Comparison of ENCODE assay signal across 28 cellular contexts in genomic region chr12:65355461-65355860, GRCh38.
DNase-seq lines count a peak whose midpoint lies in the region; ATAC-seq, FAIRE-seq and TF ChIP-seq lines count a peak whose summit lies in the region.
"Had no signal": no experiment of that assay in that cellular context is flagged by ENCODE, and none has a peak within 500 bp of the region (broad histone marks: within the 10 kb centered on the region; RNA-seq: fewer than 3 reads in every experiment).

No MANE protein-coding gene starts in this region.

- H3K27ac ChIP-seq in astrocyte (ENCODE audit: low read depth, low read length) (no peak overlapping the region), hepatocyte (no peak overlapping the region)
- no peak overlapping the region for H3K27ac ChIP-seq in naive thymus-derived CD4-positive, alpha-beta T cell (ENCODE audit: low read depth, low read length)
- H3K27ac ChIP-seq: BLaER1 treated with 17β-estradiol and CSF1 and Interleukin-3, amounts not matched to agents 10 nM and 100 nM; Peyer's patch; spleen; testis had no signal

- intact Hi-C loops in naive thymus-derived CD4-positive, alpha-beta T cell (cut with micrococcal nuclease) = no loop called here

- H3K4me3 ChIP-seq in AG04449 (ENCODE audit: low read depth, low read length) (no peak overlapping the region), astrocyte (ENCODE audit: insufficient read depth, low read depth, low read length) (no peak overlapping the region), hepatocyte (no peak overlapping the region)
- H3K4me3 ChIP-seq in naive thymus-derived CD4-positive, alpha-beta T cell (ENCODE audit: low read length) = no peak overlapping the region
- H3K4me3 ChIP-seq: BLaER1 treated with 17β-estradiol and CSF1 and Interleukin-3, amounts not matched to agents 10 nM and 100 nM; Peyer's patch; spleen; testis had no signal

- WGBS in hepatocyte (ENCODE audit: low lambda C conversion rate, missing lambda C conversion rate) = 48% methylated on average over 3 of the region's 3 CpGs

- H3K9me2 ChIP-seq in hepatocyte (replicated peaks; ENCODE audit: insufficient read depth) = no peaks in the 10 kb centered on the region

- H3K4me2 ChIP-seq in astrocyte (ENCODE audit: low read length) (no peak overlapping the region), hepatocyte (no peak overlapping the region)
- H3K4me2 ChIP-seq: BLaER1 treated with 17β-estradiol and CSF1 and Interleukin-3, amounts not matched to agents 10 nM and 100 nM had no signal

- no peak overlapping the region for H3K27ac Mint-ChIP-seq in astrocyte (ENCODE audit: unreplicated experiment)
- no peak overlapping the region for H3K27ac Mint-ChIP-seq in naive thymus-derived CD4-positive, alpha-beta T cell
- H3K27ac Mint-ChIP-seq: activated T-cell treated with anti-CD3 and anti-CD28 coated beads, Interleukin-2, amount 50 U/mL, for 24 hours; dendritic cell treated with granulocyte-macrophage colony-stimulating factor and Interleukin-4, amounts not matched to agents 40 ng/mL and 50 ng/mL, for 4 days; HFFc6; natural killer cell treated with Interleukin-12 subunit alpha and Interleukin-12 subunit beta and Interleukin-15 and Interleukin-18, amount 100 ng/mL, for 72 hours; T-helper 17 cell had no signal

- H3K4me3 Mint-ChIP-seq in astrocyte (ENCODE audit: unreplicated experiment) = no peak overlapping the region
- H3K4me3 Mint-ChIP-seq in naive thymus-derived CD4-positive, alpha-beta T cell = no peak overlapping the region
- H3K4me3 Mint-ChIP-seq: activated T-cell treated with anti-CD3 and anti-CD28 coated beads, Interleukin-2, amount 50 U/mL, for 24 hours; dendritic cell treated with granulocyte-macrophage colony-stimulating factor and Interleukin-4, amounts not matched to agents 40 ng/mL and 50 ng/mL, for 4 days; HFFc6; natural killer cell treated with Interleukin-12 subunit alpha and Interleukin-12 subunit beta and Interleukin-15 and Interleukin-18, amount 100 ng/mL, for 72 hours; T-helper 17 cell had no signal

- DNase-seq in AG04449 (ENCODE audit: low read depth, low spot score) = peak; percentile 14
- DNase-seq in LHCN-M2 (ENCODE audit: low read depth) = peak; percentile 4
- peak; percentile 68 for DNase-seq in astrocyte (ENCODE audit: low read depth)
- peak; percentile 12 for DNase-seq in hepatocyte (ENCODE audit: low spot score)
- no peak for DNase-seq in C1 segment of cervical spinal cord (lab: John Stamatoyannopoulos, UW)
- DNase-seq in naive thymus-derived CD4-positive, alpha-beta T cell = no peak
- no peak for DNase-seq in iPS-NIHi7 (ENCODE audit: extremely low spot score)
- DNase-seq: ACHN; activated CD4-positive, alpha-beta T cell treated with anti-CD3 and anti-CD28 coated beads for 4 hours; activated CD8-positive, alpha-beta memory T cell treated with anti-CD3 and anti-CD28 coated beads for 24 hours; activated T-cell treated with anti-CD3 and anti-CD28 coated beads, Interleukin-2, amount 50 U/mL, for 24 hours; Calu3; HFFc6; KG1; left ventricle myocardium superior; NCI-H1694; NCI-H524 treated with DMSO at 0.1 percent for 48 hours; Peyer's patch; spleen; stimulated activated CD4-positive, alpha-beta T cell treated with anti-CD3 and anti-CD28 coated beads, Interleukin-4, amount 100 ng/mL, for 1 hour; stimulated activated naive CD4-positive, alpha-beta T cell; T-helper 17 cell; testis had no signal

- ATAC-seq in HG03469 (IDR thresholded peaks at IDR 0.05; ENCODE audit: unreplicated experiment) = no peak
- no peak for ATAC-seq in naive thymus-derived CD4-positive, alpha-beta T cell
- ATAC-seq: left ventricle myocardium superior; natural killer cell treated with Interleukin-12 subunit alpha and Interleukin-12 subunit beta and Interleukin-15 and Interleukin-18, amount 100 ng/mL, for 72 hours; T-helper 17 cell had no signal

- CTCF ChIA-PET in AG04449 (lab: Yijun Ruan, JAX) = no interaction called here
- CTCF ChIA-PET in naive thymus-derived CD4-positive, alpha-beta T cell (lab: Charles Lee) = no interaction called here

- TF ChIP-seq CTCF in AG04449 (IDR thresholded peaks at IDR 0.05; ENCODE audit: insufficient read depth, low read length, missing control alignments) (no peak), astrocyte (IDR thresholded peaks at IDR 0.05; ENCODE audit: insufficient read depth, low read depth, low read length) (no peak), hepatocyte (IDR thresholded peaks at IDR 0.05; ENCODE audit: poor library complexity) (no peak)

- peaks cover 14% of the 10 kb centered on the region for H3K4me1 Mint-ChIP-seq in astrocyte (ENCODE audit: low read depth, unreplicated experiment)
- no peaks in the 10 kb centered on the region for H3K4me1 Mint-ChIP-seq in naive thymus-derived CD4-positive, alpha-beta T cell
- H3K4me1 Mint-ChIP-seq: T-helper 17 cell had no signal

- no peaks in the 10 kb centered on the region for H3K9me3 ChIP-seq in astrocyte (ENCODE audit: insufficient read depth, low read depth, low read length)
- no peaks in the 10 kb centered on the region for H3K9me3 ChIP-seq in hepatocyte (ENCODE audit: low read depth)
- H3K9me3 ChIP-seq in naive thymus-derived CD4-positive, alpha-beta T cell (ENCODE audit: control insufficient read depth in 2 of 3, low read length in 3 of 3) = no peaks in the 10 kb centered on the region
- H3K9me3 ChIP-seq: BLaER1 treated with 17β-estradiol and CSF1 and Interleukin-3, amounts not matched to agents 10 nM and 100 nM; Peyer's patch; spleen; testis had no signal

- H3K9ac ChIP-seq in astrocyte (ENCODE audit: low read length) = no peak overlapping the region
- H3K9ac ChIP-seq: BLaER1 treated with 17β-estradiol and CSF1 and Interleukin-3, amounts not matched to agents 10 nM and 100 nM had no signal

- H3K79me2 ChIP-seq in astrocyte (ENCODE audit: insufficient read depth, low read length) (no peaks in the 10 kb centered on the region), hepatocyte (no peaks in the 10 kb centered on the region)

- H3K4me1 ChIP-seq in astrocyte (ENCODE audit: insufficient read depth, low read length) = peaks cover 7% of the 10 kb centered on the region
- no peaks in the 10 kb centered on the region for H3K4me1 ChIP-seq in hepatocyte (ENCODE audit: insufficient read depth)
- no peaks in the 10 kb centered on the region for H3K4me1 ChIP-seq in naive thymus-derived CD4-positive, alpha-beta T cell (ENCODE audit: control insufficient read depth in 2 of 2, insufficient read depth in 2 of 2, low read length in 2 of 2)
- H3K4me1 ChIP-seq: BLaER1 treated with 17β-estradiol and CSF1 and Interleukin-3, amounts not matched to agents 10 nM and 100 nM; Peyer's patch; spleen; testis had no signal

- H3K27me3 ChIP-seq in astrocyte (ENCODE audit: insufficient read depth, low read length) (no peaks in the 10 kb centered on the region), hepatocyte (no peaks in the 10 kb centered on the region)
- no peaks in the 10 kb centered on the region for H3K27me3 ChIP-seq in naive thymus-derived CD4-positive, alpha-beta T cell (ENCODE audit: control insufficient read depth in 2 of 2, insufficient read depth in 2 of 2, low read length in 2 of 2)
- H3K27me3 ChIP-seq: BLaER1 treated with 17β-estradiol and CSF1 and Interleukin-3, amounts not matched to agents 10 nM and 100 nM; Peyer's patch; spleen; testis had no signal

- FAIRE-seq in astrocyte (lab: Jason Lieb, UNC) = no peak
- FAIRE-seq: urothelium cell line had no signal

- H2AFZ ChIP-seq in astrocyte (ENCODE audit: low read depth, low read length) = no peak overlapping the region
- H2AFZ ChIP-seq in hepatocyte = no peak overlapping the region

- no peaks in the 10 kb centered on the region for H3K27me3 Mint-ChIP-seq in astrocyte (ENCODE audit: low read depth, unreplicated experiment)
- peaks cover 0 to 5% (median 0%) of the 10 kb centered on the region in 5 donors for H3K27me3 Mint-ChIP-seq in naive thymus-derived CD4-positive, alpha-beta T cell
- H3K27me3 Mint-ChIP-seq: activated T-cell treated with anti-CD3 and anti-CD28 coated beads, Interleukin-2, amount 50 U/mL, for 24 hours; dendritic cell treated with granulocyte-macrophage colony-stimulating factor and Interleukin-4, amounts not matched to agents 40 ng/mL and 50 ng/mL, for 4 days had no signal

- no peaks in the 10 kb centered on the region for H4K20me1 ChIP-seq in astrocyte (ENCODE audit: insufficient read depth, low read length)
- H4K20me1 ChIP-seq in hepatocyte (ENCODE audit: insufficient read depth, poor library complexity, severe bottlenecking) = no peaks in the 10 kb centered on the region
- H4K20me1 ChIP-seq: BLaER1 treated with 17β-estradiol and CSF1 and Interleukin-3, amounts not matched to agents 10 nM and 100 nM had no signal

- peaks cover 13% of the 10 kb centered on the region for H3K9me3 Mint-ChIP-seq in astrocyte (ENCODE audit: unreplicated experiment)
- peaks cover 0 to 5% (median 0%) of the 10 kb centered on the region in 11 donors for H3K9me3 Mint-ChIP-seq in naive thymus-derived CD4-positive, alpha-beta T cell
- H3K9me3 Mint-ChIP-seq: activated T-cell treated with anti-CD3 and anti-CD28 coated beads, Interleukin-2, amount 50 U/mL, for 24 hours; dendritic cell treated with granulocyte-macrophage colony-stimulating factor and Interleukin-4, amounts not matched to agents 40 ng/mL and 50 ng/mL, for 4 days; natural killer cell treated with Interleukin-12 subunit alpha and Interleukin-12 subunit beta and Interleukin-15 and Interleukin-18, amount 100 ng/mL, for 72 hours had no signal

- H3K36me3 ChIP-seq in astrocyte (ENCODE audit: insufficient read depth, low read length) (no peaks in the 10 kb centered on the region), hepatocyte (replicated peaks; ENCODE audit: insufficient read depth, low read depth) (no peaks in the 10 kb centered on the region)
- no peaks in the 10 kb centered on the region for H3K36me3 ChIP-seq in naive thymus-derived CD4-positive, alpha-beta T cell (ENCODE audit: control insufficient read depth in 2 of 3, insufficient read depth in 3 of 3, low read length in 3 of 3)
- H3K36me3 ChIP-seq: BLaER1 treated with 17β-estradiol and CSF1 and Interleukin-3, amounts not matched to agents 10 nM and 100 nM; Peyer's patch; spleen had no signal

- H3K36me3 Mint-ChIP-seq in astrocyte (ENCODE audit: low read depth, unreplicated experiment) = peaks cover 3% of the 10 kb centered on the region
- no peaks in the 10 kb centered on the region for H3K36me3 Mint-ChIP-seq in naive thymus-derived CD4-positive, alpha-beta T cell
- H3K36me3 Mint-ChIP-seq: natural killer cell treated with Interleukin-12 subunit alpha and Interleukin-12 subunit beta and Interleukin-15 and Interleukin-18, amount 100 ng/mL, for 72 hours had no signal

- POLR2A ChIA-PET in AG04449 (lab: Yijun Ruan, JAX) = no interaction called here
- POLR2A ChIA-PET in naive thymus-derived CD4-positive, alpha-beta T cell (lab: Charles Lee) = no interaction called here

Comparison
In these comparisons a context has a peak if more than half of its experiments do, and no peak if none do; other contexts are left out.
1. DNase-seq: peak in AG04449 (single experiment), LHCN-M2 (single experiment), astrocyte (single experiment) and hepatocyte (single experiment); none in C1 segment of cervical spinal cord (0 of 14), naive thymus-derived CD4-positive, alpha-beta T cell (0 of 9) and iPS-NIHi7 (single experiment).